Comparison of ENCODE assay signal across 10 cellular contexts in the genomic region with DNA sequence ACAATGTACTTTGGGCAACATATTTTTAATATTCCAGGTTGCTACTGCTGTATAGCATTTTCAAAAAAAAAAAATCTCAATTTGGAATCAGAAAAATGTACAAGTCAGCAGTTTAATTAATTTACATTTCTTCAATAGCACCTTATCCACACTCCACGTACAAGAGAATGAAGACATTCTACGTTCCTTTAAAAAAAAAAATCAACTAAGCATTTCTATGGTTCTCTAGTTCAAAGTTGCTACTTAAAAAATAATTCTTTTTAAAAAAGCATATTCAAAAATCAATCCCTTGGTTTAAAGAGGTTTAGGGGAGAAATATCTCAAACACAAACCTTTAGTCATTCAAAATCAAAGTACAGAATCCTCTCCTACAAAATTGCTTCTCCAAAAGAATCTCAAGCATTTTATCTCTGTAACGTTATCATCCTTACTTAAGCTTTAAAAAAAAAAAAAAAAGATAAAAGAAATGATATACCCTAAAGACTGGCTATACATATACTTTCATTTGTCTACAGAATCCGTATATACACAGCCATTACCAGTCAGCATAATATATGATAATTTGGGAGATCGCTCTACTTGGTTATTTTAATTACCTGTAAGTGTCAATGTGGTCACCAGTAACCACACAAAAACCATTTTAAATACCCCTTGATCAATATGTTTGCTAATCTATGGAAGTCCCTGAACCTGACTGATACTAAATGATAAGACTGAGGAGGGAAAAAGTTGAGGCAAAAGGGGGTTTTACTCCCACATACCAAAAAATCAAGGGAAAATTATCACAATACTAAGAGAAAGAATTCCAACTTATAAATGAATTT. TPM values are rescaled to one million over a fixed set of nuclear protein-coding genes. Genes with fewer than 3 reads are reported as not detected.
DNase-seq lines count a peak whose midpoint lies in the region; ATAC-seq and TF ChIP-seq lines count a peak whose summit lies in the region.
"Had no signal": no experiment of that assay in that cellular context is flagged by ENCODE, and none has a peak within 500 bp of the region (broad histone marks: within the 10 kb centered on the region; RNA-seq: fewer than 3 reads in every experiment).

No MANE protein-coding gene starts in this region.

- H4K20me1 ChIP-seq in SU-DHL-6 (ENCODE audit: low read depth, low read length): peaks cover 26% of the 10 kb centered on the region
- peaks cover 11% of the 10 kb centered on the region for H4K20me1 ChIP-seq in fibroblast of lung (ENCODE audit: control insufficient read depth, extremely low read depth, insufficient read depth, low read length)

- H3K4me2 ChIP-seq in SU-DHL-6 (ENCODE audit: low read depth, low read length, poor library complexity, severe bottlenecking) (peak overlapping the region; percentile 82), fibroblast of lung (ENCODE audit: extremely low read depth, insufficient read depth, low read length) (peak overlapping the region; percentile 81)

- no peak for TF ChIP-seq POLR2A in GM18505 (IDR thresholded peaks at IDR 0.05; ENCODE audit: borderline replicate concordance, extremely low read depth, insufficient read depth, insufficient read length)

- H3K27ac Mint-ChIP-seq in T-helper 2 cell treated with Interferon-gamma antibody and Interleukin-4, amounts not matched to agents 5 μg/mL and 100 μg/mL, for 36 hours: no peak overlapping the region
- no peak overlapping the region for H3K27ac Mint-ChIP-seq in stimulated activated effector memory CD8-positive, alpha-beta T cell treated with anti-CD3 and anti-CD28 coated beads, Interleukin-12 subunit alpha, Interleukin-12 subunit beta, amount 100 ng/mL, for 72 hours

- H3K4me1 ChIP-seq in fibroblast of lung (ENCODE audit: control insufficient read depth, extremely low read depth, insufficient read depth, low read length): peaks cover 4% of the 10 kb centered on the region

- H3K9ac ChIP-seq in SU-DHL-6 (ENCODE audit: low read length) (no peak overlapping the region), fibroblast of lung (ENCODE audit: insufficient read depth, low read length) (no peak overlapping the region)

- H3K9me2 ChIP-seq in SU-DHL-6 (replicated peaks; ENCODE audit: insufficient read depth, low read length): no peaks in the 10 kb centered on the region

- no peaks in the 10 kb centered on the region for H3F3A ChIP-seq in SU-DHL-6 (ENCODE audit: insufficient read depth)

- peaks cover 40% of the 10 kb centered on the region for H3K4me1 Mint-ChIP-seq in T-helper 2 cell treated with Interferon-gamma antibody and Interleukin-4, amounts not matched to agents 5 μg/mL and 100 μg/mL, for 36 hours (ENCODE audit: low read depth)
- peaks cover 24% of the 10 kb centered on the region for H3K4me1 Mint-ChIP-seq in stimulated activated effector memory CD8-positive, alpha-beta T cell treated with anti-CD3 and anti-CD28 coated beads, Interleukin-12 subunit alpha, Interleukin-12 subunit beta, amount 100 ng/mL, for 72 hours

- H3K27ac ChIP-seq in SU-DHL-6 (ENCODE audit: low read depth, low read length) (no peak overlapping the region), fibroblast of lung (ENCODE audit: insufficient read depth, low read length) (no peak overlapping the region)
- H3K27ac ChIP-seq: C4-2B had no signal

- ATAC-seq in stimulated activated effector memory CD8-positive, alpha-beta T cell treated with anti-CD3 and anti-CD28 coated beads, Interleukin-12 subunit alpha, Interleukin-12 subunit beta, amount 100 ng/mL, for 72 hours: no peak
- no peak for ATAC-seq in GM18505 (IDR thresholded peaks at IDR 0.05; ENCODE audit: unreplicated experiment)
- no peak for ATAC-seq in activated CD4-positive, CD25-positive, alpha-beta regulatory T cell treated with anti-CD3 and anti-CD28 coated beads, Interleukin-2, amount 50 U/mL, for 24 hours
- no peak for ATAC-seq in HG03520 (IDR thresholded peaks at IDR 0.05; ENCODE audit: unreplicated experiment)

- H3K27me3 ChIP-seq in SU-DHL-6 (ENCODE audit: low read length) (no peaks in the 10 kb centered on the region), fibroblast of lung (ENCODE audit: control insufficient read depth, insufficient read depth, low read length) (no peaks in the 10 kb centered on the region)

- no peak overlapping the region for H3K4me3 ChIP-seq in SU-DHL-6 (ENCODE audit: insufficient read depth, low read length, poor library complexity, severe bottlenecking)
- H3K4me3 ChIP-seq in fibroblast of lung (replicated peaks in 1 of 4; ENCODE audit: control extremely low read depth in 1 of 4, insufficient read depth in 1 of 4, low read depth in 3 of 4, low read length in 4 of 4): peak overlapping the region; percentile 80 to 95 (median 90)

- H3K27me3 Mint-ChIP-seq in T-helper 2 cell treated with Interferon-gamma antibody and Interleukin-4, amounts not matched to agents 5 μg/mL and 100 μg/mL, for 36 hours (ENCODE audit: low read depth): peaks cover 7% of the 10 kb centered on the region

- no peak for DNase-seq in T-helper 2 cell treated with Interferon-gamma antibody and Interleukin-4, amounts not matched to agents 5 μg/mL and 100 μg/mL, for 36 hours (ENCODE audit: low spot score)
- DNase-seq in T-helper 2 cell: no peak
- DNase-seq in fibroblast of lung (ENCODE audit: low read depth in 2 of 2): no peak
- DNase-seq in stimulated activated effector memory CD8-positive, alpha-beta T cell treated with anti-CD3 and anti-CD28 coated beads, Interleukin-12 subunit alpha, Interleukin-12 subunit beta, amount 100 ng/mL, for 72 hours (ENCODE audit: low spot score in 2 of 2): no peak
- DNase-seq: cortex of kidney had no signal

- no peak overlapping the region for H2AFZ ChIP-seq in SU-DHL-6 (ENCODE audit: low read depth, low read length, severe bottlenecking)
- no peak overlapping the region for H2AFZ ChIP-seq in fibroblast of lung (ENCODE audit: low read length)

- no peak for TF ChIP-seq CTCF in SU-DHL-6 (IDR thresholded peaks at IDR 0.05; ENCODE audit: insufficient read depth, low read length, poor library complexity, severe bottlenecking)
- TF ChIP-seq CTCF in fibroblast of lung (conservative IDR thresholded peaks at IDR 0.05 in 1 of 2, IDR thresholded peaks at IDR 0.05 in 1 of 2; ENCODE audit: low read depth in 1 of 2, low read length in 2 of 2): no peak

- H3K9me3 Mint-ChIP-seq in T-helper 2 cell treated with Interferon-gamma antibody and Interleukin-4, amounts not matched to agents 5 μg/mL and 100 μg/mL, for 36 hours: no peaks in the 10 kb centered on the region
- H3K9me3 Mint-ChIP-seq in stimulated activated effector memory CD8-positive, alpha-beta T cell treated with anti-CD3 and anti-CD28 coated beads, Interleukin-12 subunit alpha, Interleukin-12 subunit beta, amount 100 ng/mL, for 72 hours: no peaks in the 10 kb centered on the region

- H3K79me2 ChIP-seq in SU-DHL-6 (ENCODE audit: insufficient read depth, low read length) (peaks cover 47% of the 10 kb centered on the region), fibroblast of lung (ENCODE audit: control insufficient read depth, insufficient read depth, low read length) (peaks cover 69% of the 10 kb centered on the region)

- H3K36me3 Mint-ChIP-seq in T-helper 2 cell treated with Interferon-gamma antibody and Interleukin-4, amounts not matched to agents 5 μg/mL and 100 μg/mL, for 36 hours (ENCODE audit: low read depth): peaks cover 2% of the 10 kb centered on the region
- H3K36me3 Mint-ChIP-seq in stimulated activated effector memory CD8-positive, alpha-beta T cell treated with anti-CD3 and anti-CD28 coated beads, Interleukin-12 subunit alpha, Interleukin-12 subunit beta, amount 100 ng/mL, for 72 hours: peaks cover 17% of the 10 kb centered on the region

- H3K36me3 ChIP-seq in SU-DHL-6 (ENCODE audit: low read length) (no peaks in the 10 kb centered on the region), fibroblast of lung (ENCODE audit: control insufficient read depth, insufficient read depth, low read length) (no peaks in the 10 kb centered on the region)

- H3K9me3 ChIP-seq in SU-DHL-6 (ENCODE audit: insufficient read depth, low read length) (no peaks in the 10 kb centered on the region), fibroblast of lung (ENCODE audit: control insufficient read depth, insufficient read depth, low read depth, low read length) (no peaks in the 10 kb centered on the region)

- peak overlapping the region; percentile 60 for H3K4me3 Mint-ChIP-seq in T-helper 2 cell treated with Interferon-gamma antibody and Interleukin-4, amounts not matched to agents 5 μg/mL and 100 μg/mL, for 36 hours
- peak overlapping the region; percentile 87 for H3K4me3 Mint-ChIP-seq in stimulated activated effector memory CD8-positive, alpha-beta T cell treated with anti-CD3 and anti-CD28 coated beads, Interleukin-12 subunit alpha, Interleukin-12 subunit beta, amount 100 ng/mL, for 72 hours

RNA-seq across cellular contexts. Expression of a gene that starts 2.7 kb away (rescaled TPM):
- total RNA-seq in fibroblast of lung: 97.3 and 115 TPM in 2 replicates
- polyA plus RNA-seq in fibroblast of lung: 40.3 and 56.5 TPM in 2 replicates
- polyA plus RNA-seq in fibroblast of lung (2012): 17.3 and 27.4 TPM in 2 replicates
- polyA minus RNA-seq in fibroblast of lung (ENCODE audit: low replicate concordance): 91.2 and 97.5 TPM in 2 replicates
